ENCODE assay signal across 8 cellular contexts in the genomic region with DNA sequence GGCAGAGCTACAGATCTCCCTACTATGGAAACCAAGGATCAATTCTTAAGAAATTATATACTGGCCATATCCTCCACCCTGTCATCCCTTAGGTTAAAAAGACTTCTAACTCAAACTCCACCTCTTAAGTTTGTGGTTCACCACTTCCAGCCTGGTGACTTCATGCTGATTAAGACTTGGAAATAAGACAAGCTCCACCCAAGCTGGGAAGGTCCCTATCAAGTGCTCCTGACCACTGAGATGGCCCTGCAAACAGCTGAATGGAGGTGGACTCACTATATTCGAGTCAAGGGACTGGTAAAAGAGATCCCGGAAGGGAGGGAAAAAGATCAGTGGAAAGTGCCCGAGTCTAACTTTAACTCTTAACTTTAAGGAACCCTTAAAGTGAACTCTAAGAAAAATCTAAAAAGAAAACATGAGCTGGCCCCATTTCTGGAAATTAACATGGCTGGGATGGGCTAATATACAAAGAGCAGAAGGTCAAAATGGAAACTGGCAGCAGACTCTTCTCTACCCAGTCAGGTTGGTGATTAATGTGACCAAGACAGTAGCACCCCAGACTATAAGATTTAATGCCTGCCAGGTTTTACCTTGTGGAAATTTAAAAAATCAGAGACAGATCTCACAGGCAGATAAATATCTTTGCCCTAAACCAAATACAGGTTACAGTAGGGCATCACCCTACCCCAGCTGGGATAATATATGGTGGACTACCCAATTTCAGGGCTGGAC. TPM values are rescaled to one million over a fixed set of nuclear protein-coding genes. Genes with fewer than 3 reads are reported as not detected.
DNase-seq lines count a peak whose midpoint lies in the region; ATAC-seq, FAIRE-seq and TF ChIP-seq lines count a peak whose summit lies in the region.

No MANE protein-coding gene starts in this region.

- WGBS in GM12878 (ENCODE audit: insufficient coverage, insufficient replicate concordance, low lambda C conversion rate, missing lambda C conversion rate) = 0% methylated on average over 3 of the region's 3 CpGs

- H4K20me1 ChIP-seq in GM12878 (ENCODE audit: control insufficient read depth, insufficient read depth) = no peaks in the 10 kb centered on the region

- in situ Hi-C loops in GM12878 (cut with MboI) = no loop called here

- no peak overlapping the region for H3K4me3 ChIP-seq in GM12878

- peak overlapping the region; percentile 50 for H3K4me2 ChIP-seq in GM12878 (ENCODE audit: control insufficient read depth, insufficient read depth)

- SMC1A ChIA-PET in GM12878 (lab: Charles Lee; ENCODE audit: uncharacterized antibody, unreplicated experiment) = interaction anchor here (0.6 to 6.3 kb wide), 18 partner anchors 9 to 152 kb away, joined by 3 to 42 read pairs (median 12); partner anchors contain the start of gene C15orf39

- no peaks in the 10 kb centered on the region for H3K27me3 ChIP-seq in GM12878 (replicated peaks in 1 of 2; ENCODE audit: control insufficient read depth in 2 of 2, insufficient read depth in 2 of 2, low read length in 1 of 2)

- RAD21 ChIA-PET in GM12878 (lab: Charles Lee; ENCODE audit: unreplicated experiment) = interaction anchor here (0.7 to 4.4 kb wide), 14 partner anchors 10 to 137 kb away, joined by 3 to 51 read pairs (median 6); partner anchors contain the start of gene C15orf39

- DNase-seq in activated CD4-positive, CD25-positive, alpha-beta regulatory T cell (lab: John Stamatoyannopoulos, UW) = no peak
- DNase-seq in RCC 7860 (ENCODE audit: low spot score) (peak; percentile 69), GM12878 (ENCODE audit: low read depth, low spot score) (no peak), C1 segment of cervical spinal cord (lab: John Stamatoyannopoulos, UW) (no peak), NCI-H1105 (lab: John Stamatoyannopoulos, UW) (no peak)
- peak; percentile 63 for DNase-seq in stimulated activated CD8-positive, alpha-beta memory T cell treated with anti-CD3 and anti-CD28 coated beads, Interleukin-4, amount 100 ng/mL, for 48 hours

- TF ChIP-seq EP300 in GM12878 (IDR thresholded peaks at IDR 0.05; ENCODE audit: borderline replicate concordance in 1 of 2, control insufficient read depth in 1 of 2, low read depth in 2 of 2, low read length in 2 of 2) = peak in 1 of 2 experiments; percentile 36; a peak in 1 of 4 replicates

- intact Hi-C loops in GM12878 (cut with micrococcal nuclease; ENCODE audit: unreplicated experiment) = loop anchor here (5.0 kb wide), 1 partner anchor 45 kb away; no protein-coding TSS in a partner anchor

- peak; percentile 66 to 75 for ATAC-seq in activated CD4-positive, CD25-positive, alpha-beta regulatory T cell treated with anti-CD3 and anti-CD28 coated beads, Interleukin-2, amount 50 U/mL, for 24 hours
- ATAC-seq in GM12878 = peak; percentile 50
- ATAC-seq in HG03521 (IDR thresholded peaks at IDR 0.05; ENCODE audit: unreplicated experiment) = no peak

- no peak overlapping the region for H2AFZ ChIP-seq in GM12878 (ENCODE audit: control insufficient read depth, low read depth, low read length)

- POLR2A ChIA-PET in GM12878 (lab: Charles Lee) = interaction anchor here (1.2 to 6.8 kb wide), 10 partner anchors 27 to 152 kb away, joined by 3 to 55 read pairs (median 4); partner anchors contain the start of gene C15orf39

- FAIRE-seq in RCC 7860 (lab: Jason Lieb, UNC) (peak; percentile 89), GM12878 (lab: Jason Lieb, UNC) (peak; percentile 18)

- H3K9me3 ChIP-seq in GM12878 (replicated peaks; ENCODE audit: control insufficient read depth, insufficient read depth, low read length) = no peaks in the 10 kb centered on the region; the same call in 2 of the 3 replicates

- H3K9ac ChIP-seq in GM12878 (ENCODE audit: control insufficient read depth, insufficient read depth, low read length) = peak overlapping the region; percentile 37; the same call in 1 of the 2 replicates

- no peak for TF ChIP-seq CTCF in GM12878 (IDR thresholded peaks at IDR 0.05 in 2 of 3, conservative IDR thresholded peaks at IDR 0.05 in 1 of 3; ENCODE audit: control insufficient read depth in 2 of 3, extremely low read depth in 1 of 3, insufficient read depth in 1 of 3, low read depth in 3 of 3, low read length in 3 of 3)

- TF ChIP-seq POLR2A in GM12878 (IDR thresholded peaks at IDR 0.05; ENCODE audit: low read depth, low read length) = no peak

- H3K79me2 ChIP-seq in GM12878 (ENCODE audit: control insufficient read depth, insufficient read depth, low read length) = no peaks in the 10 kb centered on the region

- peaks cover 61% of the 10 kb centered on the region for H3K4me1 ChIP-seq in GM12878 (ENCODE audit: control insufficient read depth, insufficient read depth, low read length)

- no peaks in the 10 kb centered on the region; a peak in 1 of 4 replicates for H3K36me3 ChIP-seq in GM12878 (ENCODE audit: control insufficient read depth in 2 of 2, insufficient read depth in 2 of 2, low read length in 1 of 2)

- BruUV-seq in GM12878 (replicated peaks; lab: Mats Ljungman, UMichigan) = TSS peak; percentile 62

- no peak for TF ChIP-seq RAD21 in GM12878 (IDR thresholded peaks at IDR 0.05; ENCODE audit: insufficient read depth, low read depth, low read length)

- CTCF ChIA-PET in GM12878 (lab: Yijun Ruan, JAX) = interaction anchor here (1.1 to 3.9 kb wide), 7 partner anchors 24 to 136 kb away, joined by 3 to 21 read pairs (median 4); no protein-coding TSS in a partner anchor

- H3K27ac ChIP-seq in GM12878 (ENCODE audit: control insufficient read depth, insufficient read depth) = peak overlapping the region; percentile 74

TF ChIP-seq in GM12878, 131 proteins besides CTCF, POLR2A, EP300 and RAD21 (continues in another document):
- TF ChIP-seq PAX5 (IDR thresholded peaks at IDR 0.05; ENCODE audit: borderline replicate concordance, low read depth, low read length) (peak; percentile 40; the same call in 1 of the 2 replicates), TARDBP (IDR thresholded peaks at IDR 0.05; ENCODE audit: borderline replicate concordance) (no peak), ZBED1 (IDR thresholded peaks at IDR 0.05; ENCODE audit: borderline replicate concordance) (no peak; the same call in 1 of the 2 replicates), MAX (IDR thresholded peaks at IDR 0.05; ENCODE audit: low read depth, low read length) (no peak), SIX5 (IDR thresholded peaks at IDR 0.05; ENCODE audit: low read depth, low read length, severe bottlenecking) (no peak), NBN (IDR thresholded peaks at IDR 0.05) (no peak), CBX5 (IDR thresholded peaks at IDR 0.05; ENCODE audit: low read depth) (no peak), SUPT20H (IDR thresholded peaks at IDR 0.05; ENCODE audit: borderline replicate concordance, control insufficient read depth, low read depth, low read length) (no peak), FOXM1 (IDR thresholded peaks at IDR 0.05; ENCODE audit: low read depth, low read length) (peak; percentile 82; the same call in 1 of the 2 replicates), SPI1 (IDR thresholded peaks at IDR 0.05; ENCODE audit: borderline replicate concordance, insufficient read depth, low read depth, low read length) (no peak), ELK1 (IDR thresholded peaks at IDR 0.05; ENCODE audit: low read depth, low read length) (no peak), NFXL1 (IDR thresholded peaks at IDR 0.05; ENCODE audit: borderline replicate concordance) (no peak), BACH1 (IDR thresholded peaks at IDR 0.05; ENCODE audit: borderline replicate concordance) (no peak), LARP7 (IDR thresholded peaks at IDR 0.05) (no peak), TCF3 (IDR thresholded peaks at IDR 0.05; ENCODE audit: borderline replicate concordance, insufficient read depth, low read depth, low read length) (no peak)

RNA-seq across cellular contexts. Expression of gene PPCDC, which starts 43.9 kb away (rescaled TPM):
- 112 and 121 TPM in 2 replicates for total RNA-seq in GM12878 (2013; cell fraction: nucleolus; rRNA removed)
- total RNA-seq in GM12878 (2014; rRNA removed) (42.7 and 45.0 TPM in 2 replicates), GM12878 (2014; rRNA removed; fragmentation: Illumina TruSeq; extraction: Trizol) (29.4 and 32.5 TPM in 2 replicates), GM12878 (2021) (40.2 and 43.3 TPM in 2 replicates)
- 25.0 TPM for polyA plus RNA-seq in GM12878 (2011; ENCODE audit: low read depth)
- polyA plus RNA-seq in GM12878 (2011; rRNA removed) (27.9 and 44.7 TPM in 2 replicates), GM12878 (2014; fragmentation: Illumina TruSeq; extraction: Trizol) (32.9 and 35.7 TPM in 2 replicates), GM12878 (2014; fragmentation: Nextera tagmentation; extraction: Ambion mirVana) (100 to 1,000 TPM in 1 of 2 experiments, 10 to 100 TPM in 1; 92.0 to 135 TPM), GM12878 (2014; rRNA removed) (68.2 and 69.9 TPM in 2 replicates), GM12878 (2016; fragmentation: Nextera tagmentation; extraction: Ambion mirVana) (10 to 100 TPM; 65.4 to 67.9 TPM)
- 61.6 and 76.5 TPM in 2 replicates for polyA plus RNA-seq in GM12878 (2011; cell fraction: cytosol; rRNA removed)
- polyA plus RNA-seq in GM12878 (2011; cell fraction: nucleus; rRNA removed) = 83.3 and 92.0 TPM in 2 replicates
- polyA plus RNA-seq in GM12878 (2012) = 27.6 and 38.4 TPM in 2 replicates
- polyA minus RNA-seq in GM12878 (2011; rRNA and poly(A)+ RNA removed) = 37.2 and 70.2 TPM in 2 replicates
- 8.8 and 18.7 TPM in 2 replicates for polyA minus RNA-seq in GM12878 (2011; cell fraction: cytosol; rRNA and poly(A)+ RNA removed)
- 51.0 and 104 TPM in 2 replicates for polyA minus RNA-seq in GM12878 (2011; cell fraction: nucleus; rRNA and poly(A)+ RNA removed)

Comparison
In these comparisons a context has a peak if more than half of its experiments do, and no peak if none do; other contexts are left out.
1. DNase-seq: peak in RCC 7860 (single experiment) and stimulated activated CD8-positive, alpha-beta memory T cell treated with anti-CD3 and anti-CD28 coated beads, Interleukin-4, amount 100 ng/mL, for 48 hours (single experiment); none in activated CD4-positive, CD25-positive, alpha-beta regulatory T cell (0 of 4), GM12878 (single experiment), C1 segment of cervical spinal cord (0 of 14) and NCI-H1105 (single experiment).